8 cellular contexts compared by ENCODE assay signal in genomic region chr10:12448729-12449391, GRCh38.
DNase-seq lines count a peak whose midpoint lies in the region; ATAC-seq and TF ChIP-seq lines count a peak whose summit lies in the region.

No MANE protein-coding gene starts in this region.

- DNase-seq in GM04504 (ENCODE audit: low read depth), result peak; percentile 33
- peak; percentile 84 for DNase-seq in NOMO-1 treated with DMSO at 0.1 percent for 48 hours (lab: John Stamatoyannopoulos, UW; ENCODE audit: unreplicated experiment)
- peak; percentile 68 for DNase-seq in activated CD8-positive, alpha-beta memory T cell treated with anti-CD3 and anti-CD28 coated beads, Interleukin-2, amount 50 U/mL, for 4 hours
- DNase-seq in fibroblast of pulmonary artery (ENCODE audit: low read depth), result peak; percentile 53
- DNase-seq in stimulated activated CD4-positive, alpha-beta T cell treated with anti-CD3 and anti-CD28 coated beads, TNF-alpha, amount 100 ng/mL, for 1 hour (ENCODE audit: low read depth in 3 of 3, low spot score in 1 of 3), result peak; percentile 32 to 52 (median 50)
- no peak for DNase-seq in DMS114 treated with DMSO at 0.1 percent for 48 hours (lab: John Stamatoyannopoulos, UW; ENCODE audit: unreplicated experiment)

- no peak overlapping the region for H3K4me3 ChIP-seq in fibroblast of pulmonary artery (replicated peaks; ENCODE audit: low read depth, low read length)

- no peak for TF ChIP-seq CTCF in fibroblast of pulmonary artery (IDR thresholded peaks at IDR 0.05; ENCODE audit: low read length, missing control alignments)

- peak; percentile 87 for ATAC-seq in HG02610 (IDR thresholded peaks at IDR 0.05; ENCODE audit: unreplicated experiment)
- ATAC-seq in HG03280 (IDR thresholded peaks at IDR 0.05; ENCODE audit: unreplicated experiment), result no peak
